10 cellular contexts compared by ENCODE assay signal in genomic region chr17:82371333-82372062, GRCh38. TPM values are rescaled to one million over a fixed set of nuclear protein-coding genes. Genes with fewer than 3 reads are reported as not detected.
A peak's percentile ranks its signal among the peaks of the same experiment; 100 is the strongest.
DNase-seq lines count a peak whose midpoint lies in the region; ATAC-seq and TF ChIP-seq lines count a peak whose summit lies in the region.
"Had no signal": no experiment of that assay in that cellular context is flagged by ENCODE, and none has a peak within 500 bp of the region (broad histone marks: within the 10 kb centered on the region; RNA-seq: fewer than 3 reads in every experiment).

TSS of gene UTS2R (plus strand) at chr17:82371765. CDS start at chr17:82374325, 2,560 bp downstream.

- H3K4me3 Mint-ChIP-seq in naive B cell: peak within 1 kb of the TSS; percentile 77 to 94 (median 86)

- H3K4me1 ChIP-seq in HUES48 (ENCODE audit: control insufficient read depth, insufficient read depth, low read length) (no peaks in the 10 kb centered on the region), ectodermal cell (ENCODE audit: control insufficient read depth, insufficient read depth, low read length) (peaks cover 10% of the 10 kb centered on the region)

- ATAC-seq in naive B cell (ENCODE audit: low read depth in 2 of 2) (no peak), HG02884 (IDR thresholded peaks at IDR 0.05; ENCODE audit: unreplicated experiment) (no peak), HG03469 (IDR thresholded peaks at IDR 0.05; ENCODE audit: unreplicated experiment) (no peak)

- DNase-seq in AG04450 (ENCODE audit: low read depth, low spot score) (no peak), naive B cell (no peak), erythroblast (lab: John Stamatoyannopoulos, UW) (no peak), RKO (ENCODE audit: low spot score) (no peak)
- DNase-seq: T1000 had no signal

- H3K4me1 Mint-ChIP-seq in naive B cell: peaks cover 13 to 21% (median 20%) of the 10 kb centered on the region in 3 donors

- CTCF ChIA-PET in AG04450 (lab: Charles Lee): no interaction called here

- peaks cover 31 to 64% (median 34%) of the 10 kb centered on the region in 3 donors for H3K27me3 Mint-ChIP-seq in naive B cell

- H3K27ac Mint-ChIP-seq in naive B cell: peak within 1 kb of the TSS in 2 of 6 donors; percentile 22 to 78

- H3K9me3 Mint-ChIP-seq in naive B cell: no peaks in the 10 kb centered on the region

- no peak for TF ChIP-seq CTCF in AG04450 (IDR thresholded peaks at IDR 0.05; ENCODE audit: low read depth, low read length)

- H3K9ac ChIP-seq in HUES48 (ENCODE audit: low read depth, low read length): no peak within 1 kb of the TSS

- H3K4me3 ChIP-seq in AG04450 (ENCODE audit: low read depth, low read length) (peak within 1 kb of the TSS; percentile 40), HUES48 (ENCODE audit: low read depth, low read length) (peak within 1 kb of the TSS; percentile 52; the same call in 1 of the 2 replicates), ectodermal cell (ENCODE audit: insufficient read depth, low read depth, low read length) (peak within 1 kb of the TSS; percentile 29)

- TF ChIP-seq POLR2A in erythroblast (IDR thresholded peaks at IDR 0.05; ENCODE audit: low read length): no peak

- H3K36me3 Mint-ChIP-seq in naive B cell: no peaks in the 10 kb centered on the region

- peaks cover 61% of the 10 kb centered on the region for H3K27me3 ChIP-seq in AG04450 (ENCODE audit: control insufficient read depth, insufficient read depth, low read length)
- peaks cover 64% of the 10 kb centered on the region for H3K27me3 ChIP-seq in HUES48 (ENCODE audit: control insufficient read depth, insufficient read depth, low read length)
- H3K27me3 ChIP-seq in ectodermal cell (ENCODE audit: control insufficient read depth, insufficient read depth, low read length, poor library complexity, severe bottlenecking): peaks cover 66% of the 10 kb centered on the region

- H3K36me3 ChIP-seq in HUES48 (ENCODE audit: control insufficient read depth, insufficient read depth, low read length): no peaks in the 10 kb centered on the region
- H3K36me3 ChIP-seq in ectodermal cell (ENCODE audit: control insufficient read depth, insufficient read depth, low read length): no peaks in the 10 kb centered on the region

- POLR2A ChIA-PET in AG04450 (lab: Yijun Ruan, JAX): no interaction called here

- 8 to 9% methylated on average over 91 of the region's 91 CpGs for WGBS in ectodermal cell, 2 experiments

- H3K27ac ChIP-seq in AG04450 (ENCODE audit: low read depth, low read length): no peak within 1 kb of the TSS
- H3K27ac ChIP-seq in HUES48 (ENCODE audit: low read depth, low read length): no peak within 1 kb of the TSS
- no peak within 1 kb of the TSS for H3K27ac ChIP-seq in ectodermal cell (ENCODE audit: insufficient read depth, low read depth, low read length, poor library complexity, severe bottlenecking)
- H3K27ac ChIP-seq: HL-60 had no signal

- H3K9me3 ChIP-seq in AG04450 (ENCODE audit: control insufficient read depth, insufficient read depth, low read length) (peaks cover 4% of the 10 kb centered on the region; the same call in 1 of the 2 replicates), HUES48 (ENCODE audit: control insufficient read depth, insufficient read depth, low read length) (no peaks in the 10 kb centered on the region), ectodermal cell (ENCODE audit: control insufficient read depth, low read length) (no peaks in the 10 kb centered on the region)

RNA-seq across cellular contexts. Expression of gene UTS2R, which starts in this region (rescaled TPM):
- polyA plus RNA-seq in AG04450 (2011; rRNA removed) (not detected in 2 replicates), naive B cell (ENCODE audit: low read depth in 6 of 6) (not detected)
- not detected in 2 replicates for polyA minus RNA-seq in AG04450 (2011; rRNA and poly(A)+ RNA removed)
- 0.30 TPM for polyA plus RNA-seq in ectodermal cell (2013, experiment 1 of 4)
- polyA plus RNA-seq in ectodermal cell (2013, experiment 2 of 4): 0.32 TPM
- polyA plus RNA-seq in ectodermal cell (2013, experiment 3 of 4): 0.43 TPM
- 0.89 TPM for polyA plus RNA-seq in ectodermal cell (2013, experiment 4 of 4)
